ENCODE assay signal across 18 cellular contexts in the genomic region with DNA sequence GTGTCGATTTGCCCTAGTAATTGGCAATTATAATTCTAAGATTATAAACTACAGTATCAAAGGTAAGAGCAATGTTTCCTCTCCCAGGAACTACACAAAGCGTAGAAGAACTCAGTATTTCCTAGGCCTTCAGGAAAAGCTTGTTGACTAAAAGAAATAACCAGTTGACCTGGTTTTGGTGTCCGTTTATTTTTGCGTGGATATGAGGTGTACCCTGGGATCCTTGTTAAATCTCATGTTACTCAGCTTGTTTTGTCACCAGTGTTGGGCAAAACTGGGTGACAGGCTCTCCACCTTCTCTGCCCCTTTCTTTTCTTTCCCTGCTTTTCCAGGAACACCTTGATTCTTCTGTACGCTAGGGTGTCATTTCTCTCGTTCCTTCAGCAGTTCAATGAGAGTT.
DNase-seq lines count a peak whose midpoint lies in the region; ATAC-seq and TF ChIP-seq lines count a peak whose summit lies in the region.
"Had no signal": no experiment of that assay in that cellular context is flagged by ENCODE, and none has a peak within 500 bp of the region (broad histone marks: within the 10 kb centered on the region; RNA-seq: fewer than 3 reads in every experiment).

No MANE protein-coding gene starts in this region.

- H3K9me2 ChIP-seq in PC-3 (replicated peaks; ENCODE audit: low read length): no peaks in the 10 kb centered on the region

- H3F3A ChIP-seq in PC-3 (ENCODE audit: low read length, unreplicated experiment): no peaks in the 10 kb centered on the region

- intact Hi-C loops in PC-3 (cut with micrococcal nuclease) (no loop called here), vagina (cut with DNase I) (no loop called here)

- H3K79me2 ChIP-seq in PC-3 (ENCODE audit: low read length) (no peaks in the 10 kb centered on the region), parathyroid adenoma (no peaks in the 10 kb centered on the region)

- H3K36me3 ChIP-seq in PC-3 (ENCODE audit: low read depth, low read length): no peaks in the 10 kb centered on the region
- no peaks in the 10 kb centered on the region for H3K36me3 ChIP-seq in parathyroid adenoma (ENCODE audit: control insufficient read depth, insufficient read depth, low read length)
- H3K36me3 ChIP-seq in vagina: no peaks in the 10 kb centered on the region
- H3K36me3 ChIP-seq: BLaER1 had no signal

- no peaks in the 10 kb centered on the region for H3K9me3 ChIP-seq in PC-3 (ENCODE audit: low read length)
- H3K9me3 ChIP-seq in parathyroid adenoma (ENCODE audit: control insufficient read depth, low read length): no peaks in the 10 kb centered on the region
- no peaks in the 10 kb centered on the region for H3K9me3 ChIP-seq in vagina
- H3K9me3 ChIP-seq: BLaER1 had no signal

- H3K27ac ChIP-seq in PC-3 (ENCODE audit: low read length) (no peak overlapping the region), parathyroid adenoma (no peak overlapping the region), vagina (no peak overlapping the region)
- H3K27ac ChIP-seq: BLaER1, C4-2B, GM23248 had no signal

- TF ChIP-seq CTCF in PC-3 (conservative IDR thresholded peaks at IDR 0.05; ENCODE audit: low read depth, low read length) (no peak), parathyroid adenoma (IDR thresholded peaks at IDR 0.05) (no peak), vagina (IDR thresholded peaks at IDR 0.05) (no peak)

- H2AFZ ChIP-seq in PC-3 (ENCODE audit: low read length) (no peak overlapping the region), parathyroid adenoma (peak overlapping the region; percentile 21)
- H2AFZ ChIP-seq: GM23248 had no signal

- H3K4me1 ChIP-seq in PC-3 (ENCODE audit: insufficient read depth, low read length): peaks cover 8% of the 10 kb centered on the region; the same call in 1 of the 2 replicates
- peaks cover 13% of the 10 kb centered on the region for H3K4me1 ChIP-seq in parathyroid adenoma
- H3K4me1 ChIP-seq in vagina: no peaks in the 10 kb centered on the region

- DNase-seq in PC-3: peak; percentile 9
- DNase-seq in vagina (ENCODE audit: extremely low spot score in 2 of 2): peak; percentile 7 to 27
- DNase-seq in nucleus accumbens (lab: John Stamatoyannopoulos, UW): no peak
- no peak for DNase-seq in Ammon's horn (ENCODE audit: low spot score)
- no peak for DNase-seq in Kasumi-1 (lab: John Stamatoyannopoulos, UW)
- DNase-seq: CD4-positive, CD25-positive, alpha-beta regulatory T cell; CD8-positive, alpha-beta T cell; DMS 273 treated with DMSO at 0.1 percent for 48 hours; DMS79; EL; GDM1; GM23248; H7; HCEC 1CT had no signal

- H3K4me3 ChIP-seq in PC-3 (ENCODE audit: low read length): no peak overlapping the region
- H3K4me3 ChIP-seq in parathyroid adenoma (ENCODE audit: low read depth, low read length): no peak overlapping the region
- H3K4me3 ChIP-seq in vagina: no peak overlapping the region
- H3K4me3 ChIP-seq: BLaER1, GM12878, GM23248 had no signal

- POLR2A ChIA-PET in PC-3 (lab: Charles Lee; ENCODE audit: unreplicated experiment): no interaction called here

- H3K9ac ChIP-seq in PC-3 (ENCODE audit: low read length) (no peak overlapping the region), parathyroid adenoma (no peak overlapping the region)
- H3K9ac ChIP-seq: BLaER1, GM23248 had no signal

- no TSS peak for BruUV-seq in PC-3 (replicated peaks; lab: Mats Ljungman, UMichigan)

- CTCF ChIA-PET in PC-3 (lab: Charles Lee): no interaction called here

- no peaks in the 10 kb centered on the region for H4K20me1 ChIP-seq in PC-3 (ENCODE audit: low read length)
- H4K20me1 ChIP-seq: BLaER1 had no signal

- ATAC-seq in PC-3: no peak
- ATAC-seq: CD8-positive, alpha-beta T cell; GM12878 had no signal

- no peak overlapping the region for H3K4me2 ChIP-seq in PC-3 (ENCODE audit: low read length)
- H3K4me2 ChIP-seq in parathyroid adenoma (ENCODE audit: low read length): no peak overlapping the region
- H3K4me2 ChIP-seq: BLaER1 had no signal

- TF ChIP-seq POLR2A in vagina (IDR thresholded peaks at IDR 0.05): no peak

- H3K27me3 ChIP-seq in PC-3 (ENCODE audit: low read length) (peaks cover 74% of the 10 kb centered on the region), parathyroid adenoma (ENCODE audit: control insufficient read depth, insufficient read depth, low read length) (no peaks in the 10 kb centered on the region), vagina (no peaks in the 10 kb centered on the region)
- H3K27me3 ChIP-seq: BLaER1 had no signal

Comparison
In these comparisons a context has a peak if more than half of its experiments do, and no peak if none do; other contexts are left out.
1. DNase-seq: peak in PC-3 (single experiment) and vagina (2 of 2); none in nucleus accumbens (0 of 56), Ammon's horn (single experiment) and Kasumi-1 (0 of 2).